In genomic region chrX:130507015-130507414, GRCh38 we compare ENCODE assay signal across 29 cellular contexts.
"Had no signal": no experiment of that assay in that cellular context is flagged by ENCODE, and none has a peak within 500 bp of the region (broad histone marks: within the 10 kb centered on the region; RNA-seq: fewer than 3 reads in every experiment).

No MANE protein-coding gene starts in this region.

- H3K27me3 ChIP-seq: colonic mucosa, esophagus muscularis mucosa, esophagus squamous epithelium, foreskin keratinocyte, gastrocnemius medialis, gastroesophageal sphincter had no signal

- H3K4me3 Mint-ChIP-seq: dendritic cell treated with granulocyte-macrophage colony-stimulating factor and Interleukin-4, amounts not matched to agents 40 ng/mL and 50 ng/mL, for 4 days; effector memory CD8-positive, alpha-beta T cell; endodermal cell had no signal

- H3K4me3 ChIP-seq: colonic mucosa, coronary artery, dorsolateral prefrontal cortex, esophagus muscularis mucosa, esophagus squamous epithelium, gastrocnemius medialis, gastroesophageal sphincter, heart left ventricle, heart right ventricle had no signal

- H3K9me3 ChIP-seq: colonic mucosa, esophagus muscularis mucosa, esophagus squamous epithelium, gastrocnemius medialis, gastroesophageal sphincter, heart left ventricle, heart right ventricle had no signal

- H3K27ac ChIP-seq: colonic mucosa, coronary artery, dorsolateral prefrontal cortex, epithelial cell of prostate, esophagus muscularis mucosa, esophagus squamous epithelium, foreskin keratinocyte, gastrocnemius medialis, gastroesophageal sphincter, heart left ventricle, heart right ventricle had no signal

- DNase-seq: colonic mucosa; cortex of kidney; dermis blood vessel endothelial cell; dorsolateral prefrontal cortex; effector CD4-positive, alpha-beta T cell; effector CD8-positive, alpha-beta T cell; effector memory CD4-positive, alpha-beta T cell; effector memory CD8-positive, alpha-beta T cell; endodermal cell; erythroblast; esophagus squamous epithelium; foreskin fibroblast; foreskin keratinocyte; foreskin melanocyte; gastrocnemius medialis; glutamatergic neuron; head of caudate nucleus; heart left ventricle; heart right ventricle had no signal

- FAIRE-seq: colon, endometrium, endothelial cell of umbilical vein, frontal cortex had no signal

- H3K27ac Mint-ChIP-seq: dendritic cell treated with granulocyte-macrophage colony-stimulating factor and Interleukin-4, amounts not matched to agents 40 ng/mL and 50 ng/mL, for 4 days; effector memory CD8-positive, alpha-beta T cell; endodermal cell had no signal

- H3K36me3 ChIP-seq: colonic mucosa, esophagus muscularis mucosa, esophagus squamous epithelium, gastrocnemius medialis, gastroesophageal sphincter, heart left ventricle, heart right ventricle had no signal

- ATAC-seq: effector memory CD8-positive, alpha-beta T cell; esophagus mucosa; foreskin keratinocyte; gastrocnemius medialis; gastroesophageal sphincter; heart left ventricle; heart right ventricle had no signal

- H3K9me3 Mint-ChIP-seq: effector memory CD8-positive, alpha-beta T cell had no signal

- H3K4me1 Mint-ChIP-seq: endodermal cell had no signal

- H3K4me1 ChIP-seq: colonic mucosa, esophagus muscularis mucosa, esophagus squamous epithelium, foreskin keratinocyte, gastrocnemius medialis, gastroesophageal sphincter, heart left ventricle, heart right ventricle had no signal

- H3K27me3 Mint-ChIP-seq: dendritic cell treated with granulocyte-macrophage colony-stimulating factor and Interleukin-4, amounts not matched to agents 40 ng/mL and 50 ng/mL, for 4 days had no signal
